In genomic region chr2:240958366-240959213, GRCh38 we compare ENCODE assay signal across 18 cellular contexts. TPM values are rescaled to one million over a fixed set of nuclear protein-coding genes. Genes with fewer than 3 reads are reported as not detected.
DNase-seq lines count a peak whose midpoint lies in the region; ATAC-seq and TF ChIP-seq lines count a peak whose summit lies in the region.
"Had no signal": no experiment of that assay in that cellular context is flagged by ENCODE, and none has a peak within 500 bp of the region (broad histone marks: within the 10 kb centered on the region; RNA-seq: fewer than 3 reads in every experiment).

No MANE protein-coding gene starts in this region.

- H3K4me1 ChIP-seq in left ventricle myocardium inferior, result peaks cover 36% of the 10 kb centered on the region
- peaks cover 5 to 40% (median 29%) of the 10 kb centered on the region in 9 donors for H3K4me1 ChIP-seq in heart right ventricle
- peaks cover 5 to 7% of the 10 kb centered on the region in 2 donors for H3K4me1 ChIP-seq in breast epithelium

- 94 to 95% methylated on average over 19 of the region's 19 CpGs for WGBS in heart right ventricle, 2 donors

- no peaks in the 10 kb centered on the region for H3K36me3 Mint-ChIP-seq in type B pancreatic cell
- H3K36me3 Mint-ChIP-seq: activated naive CD8-positive, alpha-beta T cell treated with anti-CD3 and anti-CD28 coated beads, Interleukin-2, amount 10 ng/mL, durations not matched to agents 7 days and 5 days had no signal

- H3K9me3 Mint-ChIP-seq in type B pancreatic cell, result no peaks in the 10 kb centered on the region
- H3K9me3 Mint-ChIP-seq: activated naive CD8-positive, alpha-beta T cell treated with anti-CD3 and anti-CD28 coated beads, Interleukin-2, amount 10 ng/mL, durations not matched to agents 7 days and 5 days; GM23338 had no signal

- peaks cover 5% of the 10 kb centered on the region for H3K27me3 Mint-ChIP-seq in type B pancreatic cell

- no peaks in the 10 kb centered on the region for H3K36me3 ChIP-seq in left ventricle myocardium inferior
- H3K36me3 ChIP-seq in heart right ventricle, result no peaks in the 10 kb centered on the region
- H3K36me3 ChIP-seq in breast epithelium, result no peaks in the 10 kb centered on the region

- H3K9me3 ChIP-seq in left ventricle myocardium inferior (replicated peaks) (no peaks in the 10 kb centered on the region), heart right ventricle (no peaks in the 10 kb centered on the region), breast epithelium (no peaks in the 10 kb centered on the region)

- no peak overlapping the region for H3K27ac Mint-ChIP-seq in type B pancreatic cell
- H3K27ac Mint-ChIP-seq: activated naive CD8-positive, alpha-beta T cell treated with anti-CD3 and anti-CD28 coated beads, Interleukin-2, amount 10 ng/mL, durations not matched to agents 7 days and 5 days; GM23338 had no signal

- ATAC-seq in heart right ventricle, result no peak
- ATAC-seq in GM21390 (IDR thresholded peaks at IDR 0.05; ENCODE audit: unreplicated experiment), result no peak
- ATAC-seq: left colon had no signal

- no peak for TF ChIP-seq POLR2A in breast epithelium (IDR thresholded peaks at IDR 0.05)

- peaks cover 16% of the 10 kb centered on the region for H3K4me1 Mint-ChIP-seq in type B pancreatic cell (ENCODE audit: unreplicated experiment)
- H3K4me1 Mint-ChIP-seq: activated naive CD8-positive, alpha-beta T cell treated with anti-CD3 and anti-CD28 coated beads, Interleukin-2, amount 10 ng/mL, durations not matched to agents 7 days and 5 days had no signal

- no peak overlapping the region for H3K4me3 Mint-ChIP-seq in type B pancreatic cell
- H3K4me3 Mint-ChIP-seq: activated naive CD8-positive, alpha-beta T cell treated with anti-CD3 and anti-CD28 coated beads, Interleukin-2, amount 10 ng/mL, durations not matched to agents 7 days and 5 days; GM23338 had no signal

- DNase-seq in left ventricle myocardium inferior, result no peak
- no peak for DNase-seq in heart right ventricle
- peak; percentile 15 to 49 for DNase-seq in breast epithelium (ENCODE audit: low spot score in 2 of 2)
- peak; percentile 87 for DNase-seq in mesenteric fat pad (ENCODE audit: low spot score)
- peak; percentile 66 for DNase-seq in type B pancreatic cell (ENCODE audit: extremely low spot score, unreplicated experiment)
- DNase-seq in stimulated activated naive CD4-positive, alpha-beta T cell (lab: John Stamatoyannopoulos, UW), result no peak
- DNase-seq in NCI-H2029 (lab: John Stamatoyannopoulos, UW), result no peak
- DNase-seq: activated CD4-positive, CD25-positive, alpha-beta regulatory T cell; activated naive CD8-positive, alpha-beta T cell treated with anti-CD3 and anti-CD28 coated beads, Interleukin-2, amount 10 ng/mL, durations not matched to agents 7 days and 5 days; effector CD8-positive, alpha-beta T cell; hippocampal formation; SHP77 had no signal

- H3K4me3 ChIP-seq in left ventricle myocardium inferior (no peak overlapping the region), heart right ventricle (no peak overlapping the region), breast epithelium (no peak overlapping the region)
- H3K4me3 ChIP-seq: GM23338 had no signal

- H3K27me3 ChIP-seq in left ventricle myocardium inferior (ENCODE audit: low read depth) (no peaks in the 10 kb centered on the region), heart right ventricle (peaks cover 0 to 11% (median 0%) of the 10 kb centered on the region in 7 donors), breast epithelium (no peaks in the 10 kb centered on the region)

- peak overlapping the region; percentile 69 for H3K27ac ChIP-seq in left ventricle myocardium inferior (replicated peaks)
- H3K27ac ChIP-seq in heart right ventricle, result peak overlapping the region in 3 of 10 donors; percentile 34 to 43 (median 35)
- peak overlapping the region in 1 of 2 donors; percentile 89 for H3K27ac ChIP-seq in breast epithelium
- H3K27ac ChIP-seq: KMS-11 had no signal

- no peak for TF ChIP-seq CTCF in left ventricle myocardium inferior (IDR thresholded peaks at IDR 0.05; ENCODE audit: borderline replicate concordance)
- no peak for TF ChIP-seq CTCF in heart right ventricle (IDR thresholded peaks at IDR 0.05)
- TF ChIP-seq CTCF in breast epithelium (IDR thresholded peaks at IDR 0.05), result no peak
- TF ChIP-seq CTCF in type B pancreatic cell (conservative IDR thresholded peaks at IDR 0.05), result no peak

- intact Hi-C loops in left ventricle myocardium inferior (cut with micrococcal nuclease), result no loop called here
- intact Hi-C loops in heart right ventricle (cut with DNase I), result no loop called here
- intact Hi-C loops in breast epithelium (cut with DNase I; ENCODE audit: low total_unique reads), result no loop called here

RNA-seq across cellular contexts. Expression of gene SNED1, which starts 39.8 kb away (rescaled TPM):
- 6.1 TPM for total RNA-seq in left ventricle myocardium inferior
- 10 to 100 TPM in 1 of 10 donors, 1 to 10 TPM in 9; 3.9 to 12.7 (median 6.3) TPM for total RNA-seq in heart right ventricle
- polyA plus RNA-seq in heart right ventricle, result 1 to 10 TPM; 4.2 to 6.9 TPM
- total RNA-seq in breast epithelium, result 10 to 100 TPM; 27.1 to 46.9 (median 35.2) TPM
- 58.0 TPM for total RNA-seq in mesenteric fat pad
- total RNA-seq in type B pancreatic cell (ENCODE audit: low replicate concordance), result 9.7 and 140 TPM in 2 replicates

RNA-seq across cellular contexts. Expression of gene CROCC2, which starts 52.5 kb away (rescaled TPM):
- total RNA-seq in left ventricle myocardium inferior (not detected), heart right ventricle (not detected), breast epithelium (under 1 TPM in 1 of 3 donors, not detected in 2; 0.33 TPM), mesenteric fat pad (not detected), type B pancreatic cell (ENCODE audit: low replicate concordance) (0.68 and 0.98 TPM in 2 replicates)
- under 1 TPM in 1 of 2 donors, not detected in 1; 0.06 TPM for polyA plus RNA-seq in heart right ventricle
- total RNA-seq: activated naive CD8-positive, alpha-beta T cell treated with anti-CD3 and anti-CD28 coated beads, Interleukin-2, amount 10 ng/mL, durations not matched to agents 7 days and 5 days; GM23338; myocyte; T-helper 2 cell treated with Interferon-gamma antibody and Interleukin-4, amounts not matched to agents 100 ng/mL and 5 ng/mL, for 36 hours had no signal
- polyA plus RNA-seq: GM23338 had no signal

Comparison
In these comparisons a context has a peak if more than half of its experiments do, and no peak if none do; other contexts are left out.
1. DNase-seq: peak in breast epithelium (2 of 2), mesenteric fat pad (single experiment) and type B pancreatic cell (single experiment); none in left ventricle myocardium inferior (single experiment), heart right ventricle (0 of 2), stimulated activated naive CD4-positive, alpha-beta T cell (0 of 6) and NCI-H2029 (single experiment).